In genomic region chr20:43040427-43040826, GRCh38 we compare ENCODE assay signal across 15 cellular contexts.
DNase-seq lines count a peak whose midpoint lies in the region; ATAC-seq lines count a peak whose summit lies in the region.
"Had no signal": no experiment of that assay in that cellular context is flagged by ENCODE, and none has a peak within 500 bp of the region (broad histone marks: within the 10 kb centered on the region; RNA-seq: fewer than 3 reads in every experiment).

No MANE protein-coding gene starts in this region.

- H3K27ac ChIP-seq in mesendoderm (ENCODE audit: low read depth, low read length): no peak overlapping the region
- H3K27ac ChIP-seq: KMS-11, neutrophil, tibial artery had no signal

- WGBS in mesendoderm (ENCODE audit: extremely low coverage, insufficient coverage, low lambda C conversion rate): no CpG with 5 or more reads among the region's 6 CpGs

- no peak overlapping the region for H3K23ac ChIP-seq in mesendoderm (ENCODE audit: low read length)

- no peak overlapping the region for H2BK5ac ChIP-seq in mesendoderm (ENCODE audit: low read length)

- H2AK5ac ChIP-seq in mesendoderm (ENCODE audit: low read length): no peak overlapping the region

- no peak overlapping the region for H3K56ac ChIP-seq in mesendoderm (ENCODE audit: low read length)

- H3K79me1 ChIP-seq in mesendoderm (ENCODE audit: low read length): no peaks in the 10 kb centered on the region

- ATAC-seq in HG03432 (IDR thresholded peaks at IDR 0.05; ENCODE audit: unreplicated experiment): no peak
- no peak for ATAC-seq in HG03139 (IDR thresholded peaks at IDR 0.05; ENCODE audit: unreplicated experiment)
- ATAC-seq: activated T-cell treated with anti-CD3 and anti-CD28 coated beads, Interleukin-2, amount 50 U/mL, for 4 hours; effector memory CD8-positive, alpha-beta T cell; Panc1 had no signal

- H2BK15ac ChIP-seq in mesendoderm (replicated peaks; ENCODE audit: low read depth): no peak overlapping the region

- no peak overlapping the region for H3K18ac ChIP-seq in mesendoderm (ENCODE audit: low read length)

- H3K36me3 ChIP-seq in H7 (replicated peaks; ENCODE audit: control insufficient read depth, insufficient read depth, low read length) (no peaks in the 10 kb centered on the region), mesendoderm (ENCODE audit: control insufficient read depth, insufficient read depth, low read length) (no peaks in the 10 kb centered on the region)
- H3K36me3 ChIP-seq: neutrophil, tibial artery had no signal

- no peaks in the 10 kb centered on the region for H3K4me1 ChIP-seq in mesendoderm (ENCODE audit: control insufficient read depth, low read depth, low read length)
- H3K4me1 ChIP-seq: tibial artery had no signal

- H3K4ac ChIP-seq in mesendoderm (ENCODE audit: low read depth, low read length): no peak overlapping the region

- H3K4me3 ChIP-seq in H7 (ENCODE audit: insufficient read depth, low read depth, low read length) (no peak overlapping the region), mesendoderm (ENCODE audit: low read length) (no peak overlapping the region)
- H3K4me3 ChIP-seq: tibial artery had no signal

- H3K27me3 ChIP-seq in H7 (ENCODE audit: control insufficient read depth, insufficient read depth, low read length): no peaks in the 10 kb centered on the region; the same call in 1 of the 2 replicates
- H3K27me3 ChIP-seq in mesendoderm (ENCODE audit: insufficient read depth, low read length, poor library complexity): peaks cover 3% of the 10 kb centered on the region
- H3K27me3 ChIP-seq: neutrophil, tibial artery had no signal

- no peak overlapping the region for H3K4me2 ChIP-seq in mesendoderm (ENCODE audit: low read length)
- H3K4me2 ChIP-seq: KMS-11 had no signal

- no peak overlapping the region for H3K9ac ChIP-seq in mesendoderm (ENCODE audit: low read length)
- H3K9ac ChIP-seq: KMS-11 had no signal

- no peak overlapping the region for H4K8ac ChIP-seq in mesendoderm (ENCODE audit: low read depth, low read length)

- H2BK120ac ChIP-seq in mesendoderm (ENCODE audit: low read depth, low read length): no peak overlapping the region

- peak; percentile 72 for DNase-seq in H7
- peak; percentile 1 for DNase-seq in LoVo (ENCODE audit: low spot score)
- peak; percentile 44 for DNase-seq in SW480 (ENCODE audit: low spot score)
- DNase-seq in mesendoderm: peak; percentile 83
- DNase-seq in effector CD4-positive, alpha-beta T cell: no peak
- DNase-seq: activated T-cell treated with anti-CD3 and anti-CD28 coated beads, Interleukin-2, amount 50 U/mL, for 4 hours; anterior cingulate cortex; effector memory CD8-positive, alpha-beta T cell; NCI-H2171 treated with DMSO at 0.1 percent for 48 hours; tibial artery had no signal

- H4K5ac ChIP-seq in mesendoderm (ENCODE audit: low read length): no peak overlapping the region

- no peaks in the 10 kb centered on the region for H3K79me2 ChIP-seq in mesendoderm (ENCODE audit: control insufficient read depth, insufficient read depth, low read length)
